Comparison of ENCODE assay signal across 8 cellular contexts in the genomic region with DNA sequence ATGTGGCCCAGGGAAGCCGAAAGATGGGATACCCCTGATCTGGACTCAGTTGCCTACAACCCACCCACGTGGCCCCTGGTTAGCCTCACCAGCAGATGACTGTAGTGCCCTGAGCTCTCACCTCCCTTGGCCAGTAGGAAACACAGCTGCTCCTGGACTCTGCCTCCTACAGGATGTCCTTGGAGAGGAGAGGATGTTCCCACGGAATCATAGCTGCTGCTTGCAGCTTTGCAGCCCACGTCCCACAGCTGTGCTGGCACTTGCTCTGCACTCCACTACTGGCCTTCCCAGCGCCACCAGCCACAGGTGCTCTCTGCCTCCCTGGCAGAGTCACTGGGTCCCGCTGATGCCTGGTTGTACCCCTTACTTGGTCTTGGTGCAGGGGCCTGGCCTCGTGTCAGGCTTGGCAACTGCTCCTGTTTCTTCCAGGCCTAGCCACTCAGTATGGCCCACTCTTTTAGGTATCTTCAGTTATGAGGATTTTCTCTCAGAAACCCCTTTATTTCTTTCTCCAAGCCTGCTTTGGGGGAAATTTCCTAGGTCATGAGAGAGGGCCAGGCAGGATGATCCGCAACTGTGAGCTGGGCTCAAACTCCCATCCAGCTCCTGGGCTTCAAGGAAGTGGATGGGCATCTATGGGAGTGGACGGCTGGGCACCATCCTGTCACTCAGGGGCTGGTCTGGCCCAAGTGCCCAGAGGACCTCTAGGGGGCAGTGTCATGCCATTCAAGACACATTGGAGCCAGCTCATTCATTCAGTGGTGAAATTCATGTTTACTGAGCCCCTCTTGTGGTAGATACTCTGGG. TPM values are rescaled to one million over a fixed set of nuclear protein-coding genes. Genes with fewer than 3 reads are reported as not detected.
DNase-seq lines count a peak whose midpoint lies in the region; ATAC-seq lines count a peak whose summit lies in the region.

No MANE protein-coding gene starts in this region.

- ATAC-seq in GM18867 (IDR thresholded peaks at IDR 0.05; ENCODE audit: unreplicated experiment) = peak; percentile 94
- ATAC-seq in HG03103 (IDR thresholded peaks at IDR 0.05; ENCODE audit: low read depth, unreplicated experiment) = peak; percentile 95

- peak; percentile 87 for DNase-seq in Ammon's horn (ENCODE audit: low spot score)
- peak; percentile 54 for DNase-seq in RKO (ENCODE audit: low spot score)
- DNase-seq in activated T-helper 9 cell treated with anti-CD3 and anti-CD28 coated beads, Interleukin-2, amount 50 U/mL, for 16 hours (ENCODE audit: low read depth) = peak; percentile 52
- DNase-seq in globus pallidus (ENCODE audit: low spot score) = peak; percentile 78
- DNase-seq in posterior cingulate gyrus = peak in 7 of 10 donors; percentile 63 to 94 (median 70)
- peak; percentile 70 for DNase-seq in ureter (ENCODE audit: low spot score)

- intact Hi-C loops in posterior cingulate gyrus (cut with DNase I) = loop anchor here (2.0 kb wide), 1 partner anchor 120 kb away; no protein-coding TSS in a partner anchor

RNA-seq across cellular contexts. Expression of a gene that starts 16.3 kb away (rescaled TPM):
- 46.4 TPM for total RNA-seq in ureter

RNA-seq across cellular contexts. Expression of a gene that starts 55.1 kb away (rescaled TPM):
- total RNA-seq in ureter = 93.5 TPM

Comparison
In these comparisons a context has a peak if more than half of its experiments do, and no peak if none do; other contexts are left out.
1. Peak in every context shown above with its lines: DNase-seq and ATAC-seq.